9 cellular contexts compared by ENCODE assay signal in genomic region chr14:39034481-39035296, GRCh38.
DNase-seq lines count a peak whose midpoint lies in the region; ATAC-seq, FAIRE-seq and TF ChIP-seq lines count a peak whose summit lies in the region.
"Had no signal": no experiment of that assay in that cellular context is flagged by ENCODE, and none has a peak within 500 bp of the region (broad histone marks: within the 10 kb centered on the region; RNA-seq: fewer than 3 reads in every experiment).

No MANE protein-coding gene starts in this region.

- H3K79me2 ChIP-seq in astrocyte (ENCODE audit: insufficient read depth, low read length): no peaks in the 10 kb centered on the region

- TF ChIP-seq CTCF in AG09309 (IDR thresholded peaks at IDR 0.05; ENCODE audit: control insufficient read depth, insufficient read depth, low read depth, low read length, missing control alignments) (peak; percentile 37), LNCaP clone FGC (IDR thresholded peaks at IDR 0.05; ENCODE audit: control insufficient read depth, extremely low read depth, insufficient read depth) (peak; percentile 59), astrocyte (IDR thresholded peaks at IDR 0.05; ENCODE audit: insufficient read depth, low read depth, low read length) (peak; percentile 45), kidney epithelial cell (IDR thresholded peaks at IDR 0.05; ENCODE audit: insufficient read depth, low read length, poor library complexity, severe bottlenecking) (peak; percentile 42)

- H3K4me2 ChIP-seq in astrocyte (ENCODE audit: low read length): no peak overlapping the region

- H3K27ac ChIP-seq in astrocyte (ENCODE audit: low read depth, low read length): no peak overlapping the region

- no peak overlapping the region for H3K27ac Mint-ChIP-seq in astrocyte (ENCODE audit: unreplicated experiment)
- no peak overlapping the region for H3K27ac Mint-ChIP-seq in activated naive CD4-positive, alpha-beta T cell treated with anti-CD3 and anti-CD28 coated beads for 36 hours
- H3K27ac Mint-ChIP-seq: activated CD4-positive, alpha-beta memory T cell treated with anti-CD3 and anti-CD28 coated beads, Interleukin-2, amount 10 ng/mL, durations not matched to agents 7 days and 5 days had no signal

- ATAC-seq in HG03432 (IDR thresholded peaks at IDR 0.05; ENCODE audit: unreplicated experiment) (no peak), GM18858 (IDR thresholded peaks at IDR 0.05; ENCODE audit: unreplicated experiment) (no peak)

- H3K27me3 ChIP-seq in astrocyte (ENCODE audit: insufficient read depth, low read length): no peaks in the 10 kb centered on the region
- no peaks in the 10 kb centered on the region for H3K27me3 ChIP-seq in kidney epithelial cell (ENCODE audit: control insufficient read depth, insufficient read depth, low read length)

- CTCF ChIA-PET in activated naive CD4-positive, alpha-beta T cell treated with anti-CD3 and anti-CD28 coated beads for 36 hours (lab: Charles Lee): interaction anchor here (0.6 to 1.9 kb wide), 2 partner anchors 19 to 216 kb away, joined by 3 to 5 read pairs; no protein-coding TSS in a partner anchor

- H3K4me3 Mint-ChIP-seq in astrocyte (ENCODE audit: unreplicated experiment): no peak overlapping the region
- H3K4me3 Mint-ChIP-seq in activated naive CD4-positive, alpha-beta T cell treated with anti-CD3 and anti-CD28 coated beads for 36 hours: no peak overlapping the region
- H3K4me3 Mint-ChIP-seq: activated CD4-positive, alpha-beta memory T cell treated with anti-CD3 and anti-CD28 coated beads, Interleukin-2, amount 10 ng/mL, durations not matched to agents 7 days and 5 days had no signal

- DNase-seq in AG09309 (ENCODE audit: low read depth) (no peak), LNCaP clone FGC (ENCODE audit: low read depth) (no peak), astrocyte (ENCODE audit: low read depth) (no peak), kidney epithelial cell (ENCODE audit: low read depth) (no peak)
- DNase-seq in activated CD4-positive, alpha-beta T cell treated with anti-CD3 and anti-CD28 coated beads, Interleukin-2, amount 50 U/mL, for 1 hour: no peak
- no peak for DNase-seq in activated naive CD4-positive, alpha-beta T cell treated with anti-CD3 and anti-CD28 coated beads for 36 hours
- DNase-seq: activated CD4-positive, alpha-beta memory T cell treated with anti-CD3 and anti-CD28 coated beads, Interleukin-2, amount 10 ng/mL, durations not matched to agents 7 days and 5 days had no signal

- H3K4me1 ChIP-seq in astrocyte (ENCODE audit: insufficient read depth, low read length): no peaks in the 10 kb centered on the region

- H3K4me3 ChIP-seq in AG09309 (ENCODE audit: control insufficient read depth, low read depth, low read length) (no peak overlapping the region), LNCaP clone FGC (ENCODE audit: low read depth, low read length) (no peak overlapping the region), astrocyte (ENCODE audit: insufficient read depth, low read depth, low read length) (no peak overlapping the region), kidney epithelial cell (ENCODE audit: low read depth, low read length) (no peak overlapping the region)

- H3K9me3 ChIP-seq in astrocyte (ENCODE audit: insufficient read depth, low read depth, low read length): no peaks in the 10 kb centered on the region

- H4K20me1 ChIP-seq in astrocyte (ENCODE audit: insufficient read depth, low read length): peaks cover 13% of the 10 kb centered on the region

- intact Hi-C loops in activated naive CD4-positive, alpha-beta T cell treated with anti-CD3 and anti-CD28 coated beads for 36 hours (cut with micrococcal nuclease): no loop called here

- H3K36me3 Mint-ChIP-seq in astrocyte (ENCODE audit: low read depth, unreplicated experiment): peaks cover 18% of the 10 kb centered on the region
- peaks cover 33% of the 10 kb centered on the region for H3K36me3 Mint-ChIP-seq in activated naive CD4-positive, alpha-beta T cell treated with anti-CD3 and anti-CD28 coated beads for 36 hours (ENCODE audit: low read depth)

- no peaks in the 10 kb centered on the region for H3K27me3 Mint-ChIP-seq in astrocyte (ENCODE audit: low read depth, unreplicated experiment)
- no peaks in the 10 kb centered on the region for H3K27me3 Mint-ChIP-seq in activated naive CD4-positive, alpha-beta T cell treated with anti-CD3 and anti-CD28 coated beads for 36 hours (ENCODE audit: low read depth)
- H3K27me3 Mint-ChIP-seq: activated CD4-positive, alpha-beta memory T cell treated with anti-CD3 and anti-CD28 coated beads, Interleukin-2, amount 10 ng/mL, durations not matched to agents 7 days and 5 days had no signal

- H3K4me1 Mint-ChIP-seq in astrocyte (ENCODE audit: low read depth, unreplicated experiment): peaks cover 14% of the 10 kb centered on the region
- H3K4me1 Mint-ChIP-seq in activated naive CD4-positive, alpha-beta T cell treated with anti-CD3 and anti-CD28 coated beads for 36 hours (ENCODE audit: low read depth): peaks cover 3% of the 10 kb centered on the region

- FAIRE-seq in astrocyte (lab: Jason Lieb, UNC): no peak

- H3K9ac ChIP-seq in astrocyte (ENCODE audit: low read length): no peak overlapping the region

- H3K36me3 ChIP-seq in astrocyte (ENCODE audit: insufficient read depth, low read length): peaks cover 59% of the 10 kb centered on the region
- H3K36me3 ChIP-seq in kidney epithelial cell (ENCODE audit: control insufficient read depth, insufficient read depth, low read length): peaks cover 3% of the 10 kb centered on the region

- no peak overlapping the region for H2AFZ ChIP-seq in astrocyte (ENCODE audit: low read depth, low read length)

- H3K9me3 Mint-ChIP-seq in astrocyte (ENCODE audit: unreplicated experiment): no peaks in the 10 kb centered on the region
- H3K9me3 Mint-ChIP-seq in activated naive CD4-positive, alpha-beta T cell treated with anti-CD3 and anti-CD28 coated beads for 36 hours: no peaks in the 10 kb centered on the region
- H3K9me3 Mint-ChIP-seq: activated CD4-positive, alpha-beta memory T cell treated with anti-CD3 and anti-CD28 coated beads, Interleukin-2, amount 10 ng/mL, durations not matched to agents 7 days and 5 days had no signal
